Comparison of ENCODE assay signal across 7 cellular contexts in genomic region chr5:682651-683358, GRCh38. TPM values are rescaled to one million over a fixed set of nuclear protein-coding genes. Genes with fewer than 3 reads are reported as not detected.
A peak's percentile ranks its signal among the peaks of the same experiment; 100 is the strongest.
DNase-seq lines count a peak whose midpoint lies in the region; ATAC-seq and TF ChIP-seq lines count a peak whose summit lies in the region.
"Not testable (repeated sequence)": the region's sequence is repeated elsewhere in the genome, so short reads cannot be mapped to it uniquely, and the experiment has no call there.

No MANE protein-coding gene starts in this region.

- not testable (repeated sequence) for H3K23me2 ChIP-seq in H9 (ENCODE audit: insufficient read length, low read depth, low read length, poor library complexity, severe bottlenecking)

- DNase-seq in H9 (peak; percentile 19), adrenal gland (peak in 4 of 7 donors; percentile 4 to 48 (median 12)), coronary artery (ENCODE audit: low spot score) (peak; percentile 66), left cardiac atrium (peak; percentile 17)
- peak; percentile 14 for DNase-seq in activated CD8-positive, alpha-beta T cell treated with anti-CD3 and anti-CD28 coated beads, Interleukin-2, amount 10 ng/mL, durations not matched to agents 7 days and 5 days
- peak; percentile 15 for DNase-seq in natural killer cell treated with Interleukin-12 subunit alpha and Interleukin-12 subunit beta and Interleukin-15 and Interleukin-18, amount 100 ng/mL, for 72 hours (ENCODE audit: low spot score)

- not testable (repeated sequence) for H3K27me3 ChIP-seq in H9 (ENCODE audit: insufficient read depth, low read length); adrenal gland; skeletal muscle tissue (ENCODE audit: control insufficient read depth in 3 of 3, insufficient read depth in 3 of 3, low read length in 3 of 3)

- not testable (repeated sequence) for H3K79me1 ChIP-seq in H9 (ENCODE audit: insufficient read depth, low read depth, low read length, poor library complexity, severe bottlenecking)

- not testable (repeated sequence) for ATAC-seq in activated CD8-positive, alpha-beta T cell treated with anti-CD3 and anti-CD28 coated beads, Interleukin-2, amount 10 ng/mL, durations not matched to agents 7 days and 5 days; left cardiac atrium; natural killer cell treated with Interleukin-12 subunit alpha and Interleukin-12 subunit beta and Interleukin-15 and Interleukin-18, amount 100 ng/mL, for 72 hours

- not testable (repeated sequence) for H2BK15ac ChIP-seq in H9 (ENCODE audit: low read depth, low read length)

- TF ChIP-seq POLR2A in adrenal gland (IDR thresholded peaks at IDR 0.05) = not testable (repeated sequence)

- not testable (repeated sequence) for H4K8ac ChIP-seq in H9 (replicated peaks; ENCODE audit: insufficient read length, low read depth, low read length)

- CTCF ChIA-PET in activated CD8-positive, alpha-beta T cell treated with anti-CD3 and anti-CD28 coated beads, Interleukin-2, amount 10 ng/mL, durations not matched to agents 7 days and 5 days (lab: Charles Lee) = not testable (repeated sequence)

- H3K27me3 Mint-ChIP-seq in H9 (ENCODE audit: low read depth) = peaks cover 42% of the 10 kb centered on the region
- H3K27me3 Mint-ChIP-seq in activated CD8-positive, alpha-beta T cell treated with anti-CD3 and anti-CD28 coated beads, Interleukin-2, amount 10 ng/mL, durations not matched to agents 7 days and 5 days (ENCODE audit: low read depth); natural killer cell treated with Interleukin-12 subunit alpha and Interleukin-12 subunit beta and Interleukin-15 and Interleukin-18, amount 100 ng/mL, for 72 hours: not testable (repeated sequence)

- not testable (repeated sequence) for H3K4me3 Mint-ChIP-seq in H9; activated CD8-positive, alpha-beta T cell treated with anti-CD3 and anti-CD28 coated beads, Interleukin-2, amount 10 ng/mL, durations not matched to agents 7 days and 5 days; natural killer cell treated with Interleukin-12 subunit alpha and Interleukin-12 subunit beta and Interleukin-15 and Interleukin-18, amount 100 ng/mL, for 72 hours

- TF ChIP-seq CTCF in H9 (conservative IDR thresholded peaks at IDR 0.05); adrenal gland (IDR thresholded peaks at IDR 0.05); coronary artery (IDR thresholded peaks at IDR 0.05): not testable (repeated sequence)

- H2BK5ac ChIP-seq in H9 (ENCODE audit: insufficient read length, low read length) = not testable (repeated sequence)

- H3K23ac ChIP-seq in H9 (ENCODE audit: insufficient read length, low read depth, low read length) = not testable (repeated sequence)

- H3K14ac ChIP-seq in H9 (ENCODE audit: insufficient read depth, low read length) = not testable (repeated sequence)

- H3K4me2 ChIP-seq in H9 (ENCODE audit: insufficient read depth, insufficient read length, low read length) = not testable (repeated sequence)

- not testable (repeated sequence) for H3K36me3 Mint-ChIP-seq in H9 (ENCODE audit: insufficient read depth in 1 of 3, low read depth in 3 of 3); activated CD8-positive, alpha-beta T cell treated with anti-CD3 and anti-CD28 coated beads, Interleukin-2, amount 10 ng/mL, durations not matched to agents 7 days and 5 days (ENCODE audit: low read depth); natural killer cell treated with Interleukin-12 subunit alpha and Interleukin-12 subunit beta and Interleukin-15 and Interleukin-18, amount 100 ng/mL, for 72 hours

- not testable (repeated sequence) for H3T11ph ChIP-seq in H9 (ENCODE audit: low read length)

- not testable (repeated sequence) for H3K4me3 ChIP-seq in adrenal gland; coronary artery; skeletal muscle tissue (ENCODE audit: low read length in 3 of 3)

- not testable (repeated sequence) for H2BK20ac ChIP-seq in H9 (ENCODE audit: low read depth, low read length, poor library complexity, severe bottlenecking)

- not testable (repeated sequence) for H3K4me1 ChIP-seq in H9 (ENCODE audit: insufficient read depth, low read length); adrenal gland (replicated peaks in 1 of 2)
- peaks cover 0 to 42% (median 16%) of the 10 kb centered on the region in 3 donors for H3K4me1 ChIP-seq in skeletal muscle tissue (ENCODE audit: control insufficient read depth in 3 of 3, insufficient read depth in 3 of 3, low read length in 3 of 3)

- not testable (repeated sequence) for H3K9me3 Mint-ChIP-seq in H9; activated CD8-positive, alpha-beta T cell treated with anti-CD3 and anti-CD28 coated beads, Interleukin-2, amount 10 ng/mL, durations not matched to agents 7 days and 5 days (ENCODE audit: insufficient read depth); natural killer cell treated with Interleukin-12 subunit alpha and Interleukin-12 subunit beta and Interleukin-15 and Interleukin-18, amount 100 ng/mL, for 72 hours

- not testable (repeated sequence) for H3K79me2 ChIP-seq in H9 (ENCODE audit: insufficient read depth, low read length)

- not testable (repeated sequence) for H3K27ac ChIP-seq in H9 (ENCODE audit: insufficient read length, low read depth, low read length); adrenal gland; coronary artery
- peak overlapping the region; percentile 40 for H3K27ac ChIP-seq in skeletal muscle tissue (ENCODE audit: low read depth, low read length)

- H3K56ac ChIP-seq in H9 (ENCODE audit: insufficient read length, low read depth, low read length) = not testable (repeated sequence)

- not testable (repeated sequence) for H3K4me1 Mint-ChIP-seq in H9; activated CD8-positive, alpha-beta T cell treated with anti-CD3 and anti-CD28 coated beads, Interleukin-2, amount 10 ng/mL, durations not matched to agents 7 days and 5 days (ENCODE audit: low read depth); natural killer cell treated with Interleukin-12 subunit alpha and Interleukin-12 subunit beta and Interleukin-15 and Interleukin-18, amount 100 ng/mL, for 72 hours (ENCODE audit: low read depth in 2 of 2)

- H3K9me3 ChIP-seq in H9 (ENCODE audit: control insufficient read depth, low read depth, low read length); adrenal gland (replicated peaks in 1 of 3); skeletal muscle tissue (ENCODE audit: control insufficient read depth in 3 of 3, low read length in 3 of 3): not testable (repeated sequence)

- H3K36me3 ChIP-seq in adrenal gland (replicated peaks in 1 of 2); skeletal muscle tissue (ENCODE audit: control insufficient read depth in 3 of 3, insufficient read depth in 3 of 3, low read length in 3 of 3): not testable (repeated sequence)

- intact Hi-C loops in adrenal gland (cut with DNase I) (loop anchor here in 1 of 2 donors (10.0 kb wide), 1 partner anchor 92 kb away; no protein-coding TSS in a partner anchor), left cardiac atrium (cut with DNase I) (loop anchor here in 1 of 2 donors (2.0 kb wide), 1 partner anchor 94 kb away; no protein-coding TSS in a partner anchor)

- not testable (repeated sequence) for H2AK5ac ChIP-seq in H9 (ENCODE audit: insufficient read length, low read length)

- H3K27ac Mint-ChIP-seq in H9; activated CD8-positive, alpha-beta T cell treated with anti-CD3 and anti-CD28 coated beads, Interleukin-2, amount 10 ng/mL, durations not matched to agents 7 days and 5 days; natural killer cell treated with Interleukin-12 subunit alpha and Interleukin-12 subunit beta and Interleukin-15 and Interleukin-18, amount 100 ng/mL, for 72 hours: not testable (repeated sequence)

- H4K5ac ChIP-seq in H9 (ENCODE audit: insufficient read length, low read depth, low read length) = not testable (repeated sequence)

- H3K18ac ChIP-seq in H9 (ENCODE audit: insufficient read length, low read depth, low read length) = not testable (repeated sequence)

- not testable (repeated sequence) for H2BK12ac ChIP-seq in H9 (ENCODE audit: insufficient read length, low read depth, low read length)

- H2AFZ ChIP-seq in H9 (ENCODE audit: low read length) = not testable (repeated sequence)

- POLR2A ChIA-PET in activated CD8-positive, alpha-beta T cell treated with anti-CD3 and anti-CD28 coated beads, Interleukin-2, amount 10 ng/mL, durations not matched to agents 7 days and 5 days (lab: Charles Lee) = interaction anchor here (1.5 kb wide), 1 partner anchor 92 kb away, joined by 5 read pairs; no protein-coding TSS in a partner anchor

- not testable (repeated sequence) for H3K9ac ChIP-seq in H9 (ENCODE audit: extremely low read depth, insufficient read length, low read length); skeletal muscle tissue (ENCODE audit: low read depth in 1 of 3, low read length in 3 of 3)

- H4K20me1 ChIP-seq in H9 (ENCODE audit: control insufficient read depth, insufficient read depth, insufficient read length) = not testable (repeated sequence)

- H2BK120ac ChIP-seq in H9 (ENCODE audit: low read depth, low read length, poor library complexity, severe bottlenecking) = not testable (repeated sequence)

- WGBS in H9 (ENCODE audit: extremely low coverage, insufficient read length, low lambda C conversion rate) = no CpG with 5 or more reads among the region's 17 CpGs
- 85 to 93% (median 88%) methylated on average over 5 to 17 of the region's 17 CpGs for WGBS in adrenal gland, 4 donors

- H3K4ac ChIP-seq in H9 (ENCODE audit: low read depth, low read length) = not testable (repeated sequence)

- H4K91ac ChIP-seq in H9 (ENCODE audit: insufficient read length, low read depth, low read length) = not testable (repeated sequence)

RNA-seq across cellular contexts. Expression of gene TPPP, which starts 10.3 kb away (rescaled TPM):
- total RNA-seq in H9 (2021) = 0.44 and 0.48 TPM in 2 replicates
- under 1 TPM in 1 of 2 experiments, not detected in 1; 0.08 TPM for total RNA-seq in activated CD8-positive, alpha-beta T cell treated with anti-CD3 and anti-CD28 coated beads, Interleukin-2, amount 10 ng/mL, durations not matched to agents 7 days and 5 days
- total RNA-seq in adrenal gland = 1 to 10 TPM in 7 of 8 donors, under 1 TPM in 1; 0.52 to 9.1 (median 2.0) TPM
- 1 to 10 TPM in 2 of 3 donors, under 1 TPM in 1; 0.94 to 4.0 (median 3.1) TPM for polyA plus RNA-seq in adrenal gland
- total RNA-seq in left cardiac atrium = 10 to 100 TPM; 15.5 to 25.0 TPM
- total RNA-seq in natural killer cell treated with Interleukin-12 subunit alpha and Interleukin-12 subunit beta and Interleukin-15 and Interleukin-18, amount 100 ng/mL, for 72 hours = under 1 TPM in 1 of 2 donors, not detected in 1; 0.05 TPM
- total RNA-seq in skeletal muscle tissue = 3.7 TPM

Comparison
In these comparisons a context has a peak if more than half of its experiments do, and no peak if none do; other contexts are left out.
1. DNase-seq: peak in every context shown above with its lines; median percentile 66 in coronary artery; 19 in H9; 17 in left cardiac atrium; 15 in natural killer cell treated with Interleukin-12 subunit alpha and Interleukin-12 subunit beta and Interleukin-15 and Interleukin-18, amount 100 ng/mL, for 72 hours; 14 in activated CD8-positive, alpha-beta T cell treated with anti-CD3 and anti-CD28 coated beads, Interleukin-2, amount 10 ng/mL, durations not matched to agents 7 days and 5 days; 12 in adrenal gland.